In the genomic region with DNA sequence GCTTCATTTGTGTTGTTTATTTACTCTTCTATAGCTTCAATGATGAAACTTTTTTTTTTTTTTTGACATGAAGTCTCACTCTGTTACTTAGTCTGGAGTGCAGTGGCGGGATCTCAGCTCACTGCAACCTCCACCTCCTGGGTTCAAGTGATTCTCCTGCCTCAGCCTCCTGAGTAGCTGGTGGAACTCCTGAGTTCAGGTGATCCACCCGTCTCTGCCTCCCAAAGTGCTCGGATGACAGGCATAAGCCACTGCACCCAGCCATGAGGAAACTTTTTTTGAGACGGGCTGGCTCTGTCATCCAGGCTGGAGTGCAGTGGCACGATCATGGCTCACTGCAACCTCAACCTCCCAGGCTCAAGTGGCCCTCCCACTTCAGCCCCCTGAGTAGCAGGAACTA, we compare ENCODE assay signal across 5 cellular contexts. TPM values are rescaled to one million over a fixed set of nuclear protein-coding genes. Genes with fewer than 3 reads are reported as not detected.
DNase-seq lines count a peak whose midpoint lies in the region; ATAC-seq and TF ChIP-seq lines count a peak whose summit lies in the region.
"Not testable (repeated sequence)": the region's sequence is repeated elsewhere in the genome, so short reads cannot be mapped to it uniquely, and the experiment has no call there.

No MANE protein-coding gene starts in this region.

- intact Hi-C loops in activated CD4-positive, alpha-beta T cell treated with anti-CD3 and anti-CD28 coated beads, Interleukin-2, amount 10 ng/mL, durations not matched to agents 24 days and 14 days (cut with micrococcal nuclease), result not testable (repeated sequence)

- H3K36me3 Mint-ChIP-seq in IgD-negative memory B cell; progenitor cell of endocrine pancreas (ENCODE audit: insufficient read depth): not testable (repeated sequence)
- H3K36me3 Mint-ChIP-seq in activated CD4-positive, alpha-beta T cell treated with anti-CD3 and anti-CD28 coated beads, Interleukin-2, amount 10 ng/mL, durations not matched to agents 24 days and 14 days (ENCODE audit: low read depth), result peaks cover 18% of the 10 kb centered on the region
- H3K36me3 Mint-ChIP-seq in activated naive CD4-positive, alpha-beta T cell treated with anti-CD3 and anti-CD28 coated beads, Interleukin-2, amount 50 U/mL, for 72 hours, result peaks cover 7 to 15% of the 10 kb centered on the region in 2 donors

- ATAC-seq in activated naive CD4-positive, alpha-beta T cell treated with anti-CD3 and anti-CD28 coated beads, Interleukin-2, amount 50 U/mL, for 72 hours, result not testable (repeated sequence)

- H3K4me1 Mint-ChIP-seq in IgD-negative memory B cell (peaks cover 10 to 14% (median 12%) of the 10 kb centered on the region in 3 donors), progenitor cell of endocrine pancreas (ENCODE audit: low read depth) (peaks cover 11% of the 10 kb centered on the region)
- peaks cover 21% of the 10 kb centered on the region for H3K4me1 Mint-ChIP-seq in activated CD4-positive, alpha-beta T cell treated with anti-CD3 and anti-CD28 coated beads, Interleukin-2, amount 10 ng/mL, durations not matched to agents 24 days and 14 days

- DNase-seq in activated CD4-positive, alpha-beta T cell treated with anti-CD3 and anti-CD28 coated beads, Interleukin-2, amount 10 ng/mL, durations not matched to agents 24 days and 14 days; activated naive CD4-positive, alpha-beta T cell treated with anti-CD3 and anti-CD28 coated beads, Interleukin-2, amount 50 U/mL, for 72 hours (ENCODE audit: low spot score in 2 of 2); progenitor cell of endocrine pancreas (ENCODE audit: low spot score, unreplicated experiment): not testable (repeated sequence)
- DNase-seq in mesenteric fat pad (ENCODE audit: low spot score), result peak; percentile 65

- TF ChIP-seq CTCF in progenitor cell of endocrine pancreas (IDR thresholded peaks at IDR 0.05; ENCODE audit: unreplicated experiment), result not testable (repeated sequence)

- H3K4me3 Mint-ChIP-seq in IgD-negative memory B cell; activated CD4-positive, alpha-beta T cell treated with anti-CD3 and anti-CD28 coated beads, Interleukin-2, amount 10 ng/mL, durations not matched to agents 24 days and 14 days: not testable (repeated sequence)
- H3K4me3 Mint-ChIP-seq in progenitor cell of endocrine pancreas (ENCODE audit: low read depth), result peak overlapping the region; percentile 24

- not testable (repeated sequence) for H3K9me3 Mint-ChIP-seq in IgD-negative memory B cell; activated CD4-positive, alpha-beta T cell treated with anti-CD3 and anti-CD28 coated beads, Interleukin-2, amount 10 ng/mL, durations not matched to agents 24 days and 14 days; activated naive CD4-positive, alpha-beta T cell treated with anti-CD3 and anti-CD28 coated beads, Interleukin-2, amount 50 U/mL, for 72 hours; progenitor cell of endocrine pancreas (ENCODE audit: low read depth)

- H3K27me3 Mint-ChIP-seq in IgD-negative memory B cell; activated CD4-positive, alpha-beta T cell treated with anti-CD3 and anti-CD28 coated beads, Interleukin-2, amount 10 ng/mL, durations not matched to agents 24 days and 14 days; progenitor cell of endocrine pancreas: not testable (repeated sequence)

- H3K27ac Mint-ChIP-seq in IgD-negative memory B cell (peak overlapping the region in 2 of 3 donors; percentile 67 to 85), progenitor cell of endocrine pancreas (peak overlapping the region; percentile 16)
- H3K27ac Mint-ChIP-seq in activated CD4-positive, alpha-beta T cell treated with anti-CD3 and anti-CD28 coated beads, Interleukin-2, amount 10 ng/mL, durations not matched to agents 24 days and 14 days, result peak overlapping the region; percentile 39
- peak overlapping the region; percentile 27 to 89 for H3K27ac Mint-ChIP-seq in activated naive CD4-positive, alpha-beta T cell treated with anti-CD3 and anti-CD28 coated beads, Interleukin-2, amount 50 U/mL, for 72 hours

RNA-seq across cellular contexts. Expression of gene EIF3J, which starts 4.7 kb away (rescaled TPM):
- polyA plus RNA-seq in IgD-negative memory B cell, result 15.4 TPM
- 161 and 166 TPM in 2 replicates for total RNA-seq in activated CD4-positive, alpha-beta T cell treated with anti-CD3 and anti-CD28 coated beads, Interleukin-2, amount 10 ng/mL, durations not matched to agents 24 days and 14 days
- total RNA-seq in activated naive CD4-positive, alpha-beta T cell treated with anti-CD3 and anti-CD28 coated beads, Interleukin-2, amount 50 U/mL, for 72 hours, result 10 to 100 TPM; 74.8 to 78.0 TPM
- total RNA-seq in mesenteric fat pad (84.9 TPM), progenitor cell of endocrine pancreas (75.8 and 81.7 TPM in 2 replicates)

Comparison
In these comparisons a context has a peak if more than half of its experiments do, and no peak if none do; other contexts are left out.
1. H3K27ac Mint-ChIP-seq: peak in every context shown above with its lines; median percentile 76 in IgD-negative memory B cell; 58 in activated naive CD4-positive, alpha-beta T cell treated with anti-CD3 and anti-CD28 coated beads, Interleukin-2, amount 50 U/mL, for 72 hours; 39 in activated CD4-positive, alpha-beta T cell treated with anti-CD3 and anti-CD28 coated beads, Interleukin-2, amount 10 ng/mL, durations not matched to agents 24 days and 14 days; 16 in progenitor cell of endocrine pancreas.